In the genomic region with DNA sequence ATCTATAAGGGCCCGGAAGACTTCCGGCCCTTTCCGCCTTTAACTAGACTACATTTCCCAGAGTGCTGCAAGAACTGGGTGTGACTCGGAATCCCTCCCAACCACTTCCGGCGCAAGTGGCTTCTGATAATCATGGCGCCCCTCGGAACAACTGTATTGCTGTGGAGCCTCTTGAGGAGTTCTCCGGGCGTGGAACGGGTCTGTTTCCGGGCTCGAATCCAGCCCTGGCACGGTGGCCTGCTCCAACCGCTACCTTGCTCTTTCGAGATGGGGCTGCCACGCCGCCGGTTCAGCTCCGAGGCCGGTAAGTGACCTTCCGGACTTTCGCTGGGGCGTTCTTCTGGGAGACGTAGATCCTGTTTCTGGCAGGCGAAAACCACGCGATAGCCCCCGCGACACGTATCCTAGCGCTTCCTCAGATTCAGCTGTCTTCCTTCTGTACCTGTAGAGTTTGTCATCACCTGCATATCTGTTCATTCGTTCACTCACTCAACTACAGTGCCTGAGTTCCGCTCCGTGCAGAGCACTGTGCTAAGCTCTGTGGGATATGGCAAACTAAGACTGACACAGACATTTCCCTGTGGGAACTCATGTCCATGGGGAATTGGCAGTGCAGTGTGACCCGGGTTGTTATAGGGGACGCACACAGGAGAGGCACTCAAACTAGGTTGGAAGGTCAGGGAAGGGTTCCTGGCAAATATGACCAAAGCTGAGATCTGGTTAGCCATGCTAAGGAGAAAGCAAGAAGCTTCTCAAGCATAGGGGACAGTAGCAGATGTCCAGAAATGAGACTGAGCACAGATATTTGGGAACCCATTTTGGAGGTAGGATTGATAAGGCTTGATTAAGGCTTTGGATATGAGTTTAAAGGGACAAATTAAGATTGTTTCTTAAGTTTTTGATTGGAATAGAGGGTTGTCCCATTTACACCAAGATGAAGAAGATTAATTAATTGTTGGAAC, we compare ENCODE assay signal across 8 cellular contexts. TPM values are rescaled to one million over a fixed set of nuclear protein-coding genes. Genes with fewer than 3 reads are reported as not detected.
A peak's percentile ranks its signal among the peaks of the same experiment; 100 is the strongest.
DNase-seq lines count a peak whose midpoint lies in the region; ATAC-seq and TF ChIP-seq lines count a peak whose summit lies in the region.

MRPS22 (plus strand) TSS at position 126 of the 962 bp plus-strand sequence; CDS start at position 133, 7 bp downstream.

- H3K36me3 ChIP-seq in HUES64 (ENCODE audit: insufficient read depth, low read length) (peaks cover 31% of the 10 kb centered on the region), OCI-LY1 (ENCODE audit: insufficient read depth, low read length) (peaks cover 25% of the 10 kb centered on the region)

- H3K9ac ChIP-seq in HUES64 (ENCODE audit: low read depth, low read length) (peak within 1 kb of the TSS; percentile 87), OCI-LY1 (ENCODE audit: low read length) (peak within 1 kb of the TSS; percentile 85)

- H3K4me2 ChIP-seq in OCI-LY1 (ENCODE audit: low read length): peak within 1 kb of the TSS; percentile 96

- H3K4me3 Mint-ChIP-seq in Calu3 (ENCODE audit: low read depth, unreplicated experiment): no peak within 1 kb of the TSS

- H3K4me3 ChIP-seq in HUES64 (ENCODE audit: low read length) (peak within 1 kb of the TSS; percentile 83), OCI-LY1 (ENCODE audit: low read depth, low read length, poor library complexity, severe bottlenecking) (peak within 1 kb of the TSS; percentile 90)

- H3K27ac ChIP-seq in HUES64 (ENCODE audit: low read depth, low read length) (peak within 1 kb of the TSS; percentile 68), OCI-LY1 (ENCODE audit: low read depth, low read length, poor library complexity, severe bottlenecking) (peak within 1 kb of the TSS; percentile 22)

- H3K4me1 ChIP-seq in HUES64 (ENCODE audit: insufficient read depth, low read length) (peaks cover 5% of the 10 kb centered on the region; the same call in 1 of the 2 replicates), OCI-LY1 (ENCODE audit: insufficient read depth, low read length, severe bottlenecking) (peaks cover 20% of the 10 kb centered on the region)

- H4K20me1 ChIP-seq in OCI-LY1 (ENCODE audit: insufficient read depth, low read length): no peaks in the 10 kb centered on the region

- TSS peak; percentile 78 for BruUV-seq in Calu3 (replicated peaks; lab: Mats Ljungman, UMichigan)

- no peaks in the 10 kb centered on the region for H3K4me1 Mint-ChIP-seq in Calu3 (ENCODE audit: low read depth, unreplicated experiment)

- H3K9me3 ChIP-seq in HUES64 (ENCODE audit: insufficient read depth, low read depth, low read length) (no peaks in the 10 kb centered on the region), OCI-LY1 (ENCODE audit: low read length) (no peaks in the 10 kb centered on the region)

- peaks cover 16% of the 10 kb centered on the region for H3K79me2 ChIP-seq in OCI-LY1 (ENCODE audit: insufficient read depth, low read length)

- intact Hi-C loops in Calu3 (cut with micrococcal nuclease; ENCODE audit: unreplicated experiment): no loop called here

- peaks cover 38% of the 10 kb centered on the region for H3K27me3 ChIP-seq in HUES64 (ENCODE audit: insufficient read depth, low read length)
- H3K27me3 ChIP-seq in OCI-LY1 (ENCODE audit: insufficient read depth, low read length): 0 out of 2 replicates have a peak, but pooled peaks cover 3% of the 10 kb centered on the region

- ATAC-seq in GM21447 (IDR thresholded peaks at IDR 0.05; ENCODE audit: unreplicated experiment): peak; percentile 98

- no peaks in the 10 kb centered on the region for H3F3A ChIP-seq in OCI-LY1 (ENCODE audit: insufficient read depth, low read length)

- peaks cover 28% of the 10 kb centered on the region for H3K27me3 Mint-ChIP-seq in Calu3 (ENCODE audit: unreplicated experiment)

- 2% methylated on average over 37 of the region's 37 CpGs for WGBS in HUES64

- H3K9me2 ChIP-seq in OCI-LY1 (ENCODE audit: low read depth, low read length): no peaks in the 10 kb centered on the region

- H3K9me3 Mint-ChIP-seq in Calu3 (ENCODE audit: low read depth, unreplicated experiment): peaks cover 4% of the 10 kb centered on the region

- DNase-seq in Calu3: peak; percentile 90
- DNase-seq in activated CD8-positive, alpha-beta memory T cell treated with anti-CD3 and anti-CD28 coated beads, Interleukin-2, amount 50 U/mL, for 4 hours: peak; percentile 74
- peak; percentile 95 for DNase-seq in epidermal melanocyte (ENCODE audit: insufficient read length, low spot score)
- peak; percentile 87 for DNase-seq in middle frontal gyrus (ENCODE audit: extremely low spot score, low spot score)
- peak; percentile 53 to 63 for DNase-seq in stimulated activated CD8-positive, alpha-beta memory T cell treated with anti-CD3 and anti-CD28 coated beads, Interleukin-2, amount 100 ng/mL, for 48 hours (ENCODE audit: low read depth in 2 of 2)

- H3K27ac Mint-ChIP-seq in Calu3 (ENCODE audit: unreplicated experiment): peak within 1 kb of the TSS; percentile 39

- TF ChIP-seq CTCF in Calu3 (IDR thresholded peaks at IDR 0.05; ENCODE audit: unreplicated experiment) (no peak), OCI-LY1 (IDR thresholded peaks at IDR 0.05; ENCODE audit: low read length) (no peak)

- peak within 1 kb of the TSS; percentile 95 for H2AFZ ChIP-seq in OCI-LY1 (ENCODE audit: low read length)

- CTCF ChIA-PET in Calu3 (lab: Charles Lee): interaction anchor here (0.6 to 1.4 kb wide), 5 partner anchors 9 to 423 kb away, joined by 3 to 16 read pairs (median 3); no protein-coding TSS in a partner anchor

- peaks cover 6% of the 10 kb centered on the region for H3K36me3 Mint-ChIP-seq in Calu3 (ENCODE audit: insufficient read depth, unreplicated experiment)

RNA-seq across cellular contexts. Expression of gene MRPS22, which starts in this region (rescaled TPM):
- total RNA-seq in Calu3 (2022): 79.5 and 82.4 TPM in 2 replicates
- 52.1 TPM for polyA plus RNA-seq in HUES64 (2013, experiment 1 of 2)
- 51.1 TPM for polyA plus RNA-seq in HUES64 (2013, experiment 2 of 2)

Comparison
In these comparisons a context has a peak if more than half of its experiments do, and no peak if none do; other contexts are left out.
1. Peak in every context shown above with its lines: DNase-seq, ATAC-seq, H3K4me3 ChIP-seq and H3K27ac ChIP-seq.